ENCODE assay signal across 13 cellular contexts in the genomic region with DNA sequence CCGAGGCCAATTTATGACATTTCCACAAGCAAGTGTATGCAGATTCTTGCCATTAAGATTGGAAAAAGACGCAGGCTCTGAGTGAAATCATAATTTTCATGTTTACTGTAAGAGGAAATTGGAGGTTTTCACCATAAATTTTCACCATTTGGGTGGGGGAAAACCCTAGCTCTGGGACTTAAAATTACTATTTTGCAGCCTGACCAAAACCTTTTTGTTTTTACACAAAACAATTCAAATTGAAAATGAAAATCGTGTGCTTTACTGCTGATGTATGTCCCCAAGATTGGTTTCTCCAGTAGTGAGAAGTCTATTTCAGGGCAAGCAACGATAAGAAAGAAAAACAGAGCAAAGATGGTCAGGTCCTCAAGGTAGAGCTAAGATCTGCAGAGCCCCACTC.
A peak's percentile ranks its signal among the peaks of the same experiment; 100 is the strongest.
DNase-seq lines count a peak whose midpoint lies in the region; ATAC-seq and TF ChIP-seq lines count a peak whose summit lies in the region.
"Had no signal": no experiment of that assay in that cellular context is flagged by ENCODE, and none has a peak within 500 bp of the region (broad histone marks: within the 10 kb centered on the region; RNA-seq: fewer than 3 reads in every experiment).

No MANE protein-coding gene starts in this region.

- no peaks in the 10 kb centered on the region for H3K36me3 ChIP-seq in smooth muscle cell (ENCODE audit: low read depth)
- H3K36me3 ChIP-seq: BE2C had no signal

- no peaks in the 10 kb centered on the region for H3K9me3 Mint-ChIP-seq in activated naive CD4-positive, alpha-beta T cell treated with anti-CD3 and anti-CD28 coated beads, Interleukin-2, amount 50 U/mL, for 72 hours

- peak; percentile 70 for DNase-seq in stimulated activated CD4-positive, alpha-beta T cell treated with anti-CD3 and anti-CD28 coated beads, Interleukin-4, amount 100 ng/mL, for 24 hours
- no peak for DNase-seq in stimulated activated CD4-positive, alpha-beta T cell treated with anti-CD3 and anti-CD28 coated beads, Interleukin-2, amount 100 ng/mL, for 48 hours
- DNase-seq in activated naive CD4-positive, alpha-beta T cell treated with anti-CD3 and anti-CD28 coated beads, Interleukin-2, amount 50 U/mL, for 72 hours (ENCODE audit: low spot score in 2 of 2), result peak in 1 of 2 donors; percentile 33
- no peak for DNase-seq in RPMI8226
- no peak for DNase-seq in globus pallidus (ENCODE audit: low spot score)
- no peak for DNase-seq in smooth muscle cell (lab: John Stamatoyannopoulos, UW; ENCODE audit: unreplicated experiment)
- DNase-seq: BE2C, HCEC 1CT, left cardiac atrium, NCI-H2029, posterior cingulate gyrus had no signal

- H3K36me3 Mint-ChIP-seq in activated naive CD4-positive, alpha-beta T cell treated with anti-CD3 and anti-CD28 coated beads, Interleukin-2, amount 50 U/mL, for 72 hours, result peaks cover 0 to 54% of the 10 kb centered on the region in 2 donors

- H3K27ac ChIP-seq in smooth muscle cell (ENCODE audit: low read depth), result no peak overlapping the region

- no peak overlapping the region for H3K4me2 ChIP-seq in smooth muscle cell

- H3K4me3 ChIP-seq in smooth muscle cell, result no peak overlapping the region

- H3F3A ChIP-seq in smooth muscle cell (ENCODE audit: low read depth), result no peaks in the 10 kb centered on the region

- no peak overlapping the region for H3K9ac ChIP-seq in smooth muscle cell (ENCODE audit: low read depth)

- no peak for TF ChIP-seq CTCF in smooth muscle cell (IDR thresholded peaks at IDR 0.05; ENCODE audit: borderline replicate concordance, insufficient read depth, poor library complexity, severe bottlenecking)

- no peak overlapping the region for H2AFZ ChIP-seq in smooth muscle cell (ENCODE audit: low read depth)

- no peaks in the 10 kb centered on the region for H4K20me1 ChIP-seq in smooth muscle cell (ENCODE audit: low read depth)

- peak; percentile 69 for ATAC-seq in HG02852 (IDR thresholded peaks at IDR 0.05; ENCODE audit: unreplicated experiment)
- ATAC-seq in activated naive CD4-positive, alpha-beta T cell treated with anti-CD3 and anti-CD28 coated beads, Interleukin-2, amount 50 U/mL, for 72 hours, result peak; percentile 72 to 78
- ATAC-seq in HG03196 (IDR thresholded peaks at IDR 0.05; ENCODE audit: unreplicated experiment), result no peak
- ATAC-seq: left cardiac atrium had no signal

- no peaks in the 10 kb centered on the region for H3K9me3 ChIP-seq in smooth muscle cell (replicated peaks; ENCODE audit: low read depth)
- H3K9me3 ChIP-seq: BE2C had no signal

- peaks cover 39% of the 10 kb centered on the region for H3K4me1 ChIP-seq in smooth muscle cell (ENCODE audit: low read depth)
- H3K4me1 ChIP-seq: BE2C had no signal

- peaks cover 33% of the 10 kb centered on the region for H3K79me2 ChIP-seq in smooth muscle cell (ENCODE audit: low read depth)

- H3K27me3 ChIP-seq in smooth muscle cell (ENCODE audit: low read depth), result no peaks in the 10 kb centered on the region
- H3K27me3 ChIP-seq: BE2C had no signal

- 77% methylated on average over 4 of the region's 4 CpGs for WGBS in smooth muscle cell (ENCODE audit: low lambda C conversion rate)

- peak overlapping the region; percentile 97 for H3K27ac Mint-ChIP-seq in activated naive CD4-positive, alpha-beta T cell treated with anti-CD3 and anti-CD28 coated beads, Interleukin-2, amount 50 U/mL, for 72 hours
